35 cellular contexts compared by ENCODE assay signal in the genomic region with DNA sequence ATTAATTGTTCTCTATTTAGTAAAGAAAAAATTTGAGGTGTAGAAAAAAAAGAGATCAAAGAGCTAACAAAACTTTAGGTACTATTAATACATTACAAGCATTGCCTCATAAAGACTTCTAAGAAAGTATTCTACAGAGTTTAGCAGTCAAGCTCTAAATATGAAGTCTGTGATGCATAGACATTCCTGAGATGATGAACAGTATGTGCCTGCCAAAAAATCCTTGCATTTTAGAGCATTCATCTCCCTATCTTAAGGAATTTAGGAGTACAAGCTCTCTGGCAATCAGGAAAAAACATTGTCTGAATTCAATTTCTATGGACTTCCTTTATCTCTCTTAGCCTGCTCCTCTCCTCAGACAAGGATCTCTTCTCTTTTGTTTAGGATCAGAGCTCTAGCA.
"Had no signal": no experiment of that assay in that cellular context is flagged by ENCODE, and none has a peak within 500 bp of the region (broad histone marks: within the 10 kb centered on the region; RNA-seq: fewer than 3 reads in every experiment).

No MANE protein-coding gene starts in this region.

- H3K27ac Mint-ChIP-seq: activated CD4-positive, alpha-beta memory T cell treated with anti-CD3 and anti-CD28 coated beads for 36 hours; activated CD4-positive, alpha-beta T cell treated with anti-CD3 and anti-CD28 coated beads, Interleukin-2, amount 10 ng/mL, durations not matched to agents 24 days and 14 days; activated naive CD4-positive, alpha-beta T cell treated with anti-CD3 and anti-CD28 coated beads, Interleukin-2, amount 10 ng/mL, durations not matched to agents 7 days and 5 days; activated naive CD8-positive, alpha-beta T cell treated with anti-CD3 and anti-CD28 coated beads, Interleukin-2, amount 10 ng/mL, durations not matched to agents 7 days and 5 days; activated T-helper 1 cell treated with anti-CD3 and anti-CD28 coated beads, Interleukin-12 subunit alpha, Interleukin-12 subunit beta, Interleukin-2, Interleukin-4 antibody, amounts not matched to agents 30 ng/mL and 10 ng/mL and 1 ng/mL, durations not matched to agents 14 hours and 24 hours and 36 hours; naive B cell; stimulated activated naive B cell treated with anti-CD40 and anti-IgM and Interleukin-4, amounts not matched to agents 10 μg/mL and 1 μg/mL and 100 μg/mL, for 72 hours; T-helper 1 cell treated with Interleukin-12 subunit alpha and Interleukin-12 subunit beta and Interleukin-4 antibody, amounts not matched to agents 30 μg/mL and 1 μg/mL, for 36 hours had no signal

- H3K36me3 ChIP-seq: heart left ventricle, left lung, lower lobe of right lung, right atrium auricular region, stomach, tibial artery, WERI-Rb-1 had no signal

- H3K4me3 Mint-ChIP-seq: activated CD4-positive, alpha-beta memory T cell treated with anti-CD3 and anti-CD28 coated beads for 36 hours; activated CD4-positive, alpha-beta T cell treated with anti-CD3 and anti-CD28 coated beads, Interleukin-2, amount 10 ng/mL, durations not matched to agents 24 days and 14 days; activated naive CD4-positive, alpha-beta T cell treated with anti-CD3 and anti-CD28 coated beads, Interleukin-2, amount 10 ng/mL, durations not matched to agents 7 days and 5 days; activated naive CD8-positive, alpha-beta T cell treated with anti-CD3 and anti-CD28 coated beads, Interleukin-2, amount 10 ng/mL, durations not matched to agents 7 days and 5 days; activated T-helper 1 cell treated with anti-CD3 and anti-CD28 coated beads, Interleukin-12 subunit alpha, Interleukin-12 subunit beta, Interleukin-2, Interleukin-4 antibody, amounts not matched to agents 30 ng/mL and 10 ng/mL and 1 ng/mL, durations not matched to agents 14 hours and 24 hours and 36 hours; naive B cell; neural crest cell; stimulated activated naive B cell treated with anti-CD40 and anti-IgM and Interleukin-4, amounts not matched to agents 10 μg/mL and 1 μg/mL and 100 μg/mL, for 72 hours; T-helper 1 cell treated with Interleukin-12 subunit alpha and Interleukin-12 subunit beta and Interleukin-4 antibody, amounts not matched to agents 30 μg/mL and 1 μg/mL, for 36 hours had no signal

- H3K9me3 Mint-ChIP-seq: activated CD4-positive, alpha-beta memory T cell treated with anti-CD3 and anti-CD28 coated beads for 36 hours; activated CD4-positive, alpha-beta T cell treated with anti-CD3 and anti-CD28 coated beads, Interleukin-2, amount 10 ng/mL, durations not matched to agents 24 days and 14 days; activated naive CD4-positive, alpha-beta T cell treated with anti-CD3 and anti-CD28 coated beads, Interleukin-2, amount 10 ng/mL, durations not matched to agents 7 days and 5 days; activated naive CD8-positive, alpha-beta T cell treated with anti-CD3 and anti-CD28 coated beads, Interleukin-2, amount 10 ng/mL, durations not matched to agents 7 days and 5 days; activated T-helper 1 cell treated with anti-CD3 and anti-CD28 coated beads, Interleukin-12 subunit alpha, Interleukin-12 subunit beta, Interleukin-2, Interleukin-4 antibody, amounts not matched to agents 30 ng/mL and 10 ng/mL and 1 ng/mL, durations not matched to agents 14 hours and 24 hours and 36 hours; neural crest cell; T-helper 1 cell treated with Interleukin-12 subunit alpha and Interleukin-12 subunit beta and Interleukin-4 antibody, amounts not matched to agents 30 μg/mL and 1 μg/mL, for 36 hours had no signal

- H3K27me3 ChIP-seq: dorsolateral prefrontal cortex, foreskin keratinocyte, heart left ventricle, left lung, right atrium auricular region, stomach, tibial artery had no signal

- H3K4me1 Mint-ChIP-seq: activated CD4-positive, alpha-beta T cell treated with anti-CD3 and anti-CD28 coated beads, Interleukin-2, amount 10 ng/mL, durations not matched to agents 24 days and 14 days; activated naive CD4-positive, alpha-beta T cell treated with anti-CD3 and anti-CD28 coated beads, Interleukin-2, amount 10 ng/mL, durations not matched to agents 7 days and 5 days; activated naive CD8-positive, alpha-beta T cell treated with anti-CD3 and anti-CD28 coated beads, Interleukin-2, amount 10 ng/mL, durations not matched to agents 7 days and 5 days; naive B cell; stimulated activated naive B cell treated with anti-CD40 and anti-IgM and Interleukin-4, amounts not matched to agents 10 μg/mL and 1 μg/mL and 100 μg/mL, for 72 hours had no signal

- H3K4me3 ChIP-seq: coronary artery, dorsolateral prefrontal cortex, heart left ventricle, left lung, lower lobe of right lung, right atrium auricular region, smooth muscle cell, stomach, tibial artery had no signal

- DNase-seq: activated CD4-positive, alpha-beta memory T cell treated with anti-CD3 and anti-CD28 coated beads for 36 hours; activated CD4-positive, alpha-beta T cell treated with anti-CD3 and anti-CD28 coated beads, Interleukin-2, amount 10 ng/mL, durations not matched to agents 24 days and 14 days; activated CD4-positive, CD25-positive, alpha-beta regulatory T cell treated with anti-CD3 and anti-CD28 coated beads, Interleukin-2, amount 50 U/mL, for 72 hours; activated CD8-positive, alpha-beta memory T cell treated with anti-CD3 and anti-CD28 coated beads, Interleukin-2, amount 50 U/mL, for 4 hours; activated gamma-delta T cell; activated naive CD4-positive, alpha-beta T cell treated with anti-CD3 and anti-CD28 coated beads, Interleukin-2, amount 10 ng/mL, durations not matched to agents 7 days and 5 days; activated naive CD8-positive, alpha-beta T cell treated with anti-CD3 and anti-CD28 coated beads, Interleukin-2, amount 10 ng/mL, durations not matched to agents 7 days and 5 days; activated T-cell treated with anti-CD3 and anti-CD28 coated beads, Interleukin-2, amount 50 U/mL, for 1 hour; amniotic stem cell; dorsolateral prefrontal cortex; effector memory CD4-positive, alpha-beta T cell; foreskin keratinocyte; heart left ventricle; hypothalamus; left lung; lower lobe of right lung; naive B cell; occipital lobe; stimulated activated CD4-positive, alpha-beta T cell treated with anti-CD3 and anti-CD28 coated beads, Interleukin-1b, Interleukin-23, amount 100 ng/mL, for 48 hours; stimulated activated CD4-positive, alpha-beta T cell treated with anti-CD3 and anti-CD28 coated beads, Interleukin-4, amount 100 ng/mL, for 4 hours; stimulated activated naive B cell treated with anti-CD40 and anti-IgM and Interleukin-4, amounts not matched to agents 10 μg/mL and 1 μg/mL and 100 μg/mL, for 72 hours; stomach; SW 1271; T-helper 9 cell; tibial artery; WERI-Rb-1 had no signal

- FAIRE-seq: bronchial epithelial cell, islet of Langerhans, TTC549 had no signal

- H3K4me1 ChIP-seq: foreskin keratinocyte, heart left ventricle, left lung, lower lobe of right lung, right atrium auricular region, stomach, tibial artery had no signal

- H3K27me3 Mint-ChIP-seq: activated CD4-positive, alpha-beta memory T cell treated with anti-CD3 and anti-CD28 coated beads for 36 hours; activated CD4-positive, alpha-beta T cell treated with anti-CD3 and anti-CD28 coated beads, Interleukin-2, amount 10 ng/mL, durations not matched to agents 24 days and 14 days; activated naive CD4-positive, alpha-beta T cell treated with anti-CD3 and anti-CD28 coated beads, Interleukin-2, amount 10 ng/mL, durations not matched to agents 7 days and 5 days; activated naive CD8-positive, alpha-beta T cell treated with anti-CD3 and anti-CD28 coated beads, Interleukin-2, amount 10 ng/mL, durations not matched to agents 7 days and 5 days; naive B cell; stimulated activated naive B cell treated with anti-CD40 and anti-IgM and Interleukin-4, amounts not matched to agents 10 μg/mL and 1 μg/mL and 100 μg/mL, for 72 hours had no signal

- H3K36me3 Mint-ChIP-seq: activated CD4-positive, alpha-beta memory T cell treated with anti-CD3 and anti-CD28 coated beads for 36 hours; activated naive CD4-positive, alpha-beta T cell treated with anti-CD3 and anti-CD28 coated beads, Interleukin-2, amount 10 ng/mL, durations not matched to agents 7 days and 5 days; activated naive CD8-positive, alpha-beta T cell treated with anti-CD3 and anti-CD28 coated beads, Interleukin-2, amount 10 ng/mL, durations not matched to agents 7 days and 5 days; naive B cell; stimulated activated naive B cell treated with anti-CD40 and anti-IgM and Interleukin-4, amounts not matched to agents 10 μg/mL and 1 μg/mL and 100 μg/mL, for 72 hours had no signal

- H3K9me3 ChIP-seq: heart left ventricle, left lung, lower lobe of right lung, right atrium auricular region, stomach, tibial artery had no signal

- H3K4me2 ChIP-seq: smooth muscle cell had no signal

- H3K27ac ChIP-seq: coronary artery, dorsolateral prefrontal cortex, foreskin keratinocyte, heart left ventricle, left lung, lower lobe of right lung, right atrium auricular region, stomach, tibial artery, WERI-Rb-1 had no signal
